2 cellular contexts compared by ENCODE assay signal in genomic region chr19:47035495-47036232, GRCh38.
A peak's percentile ranks its signal among the peaks of the same experiment; 100 is the strongest.
TF ChIP-seq lines count a peak whose summit lies in the region.

No MANE protein-coding gene starts in this region.

TF ChIP-seq in HCT116, 20 proteins besides CTCF, POLR2A, EP300 and RAD21 (continued from another document):
- no peak for TF ChIP-seq REST (IDR thresholded peaks at IDR 0.05; ENCODE audit: low read depth)
- TF ChIP-seq EZH2 (IDR thresholded peaks at IDR 0.05), result no peak
- TF ChIP-seq EGR1 (IDR thresholded peaks at IDR 0.05; ENCODE audit: low read depth), result peak; percentile 99
- TF ChIP-seq ZFX (IDR thresholded peaks at IDR 0.05), result no peak
- no peak for TF ChIP-seq TCF7L2 (IDR thresholded peaks at IDR 0.05; ENCODE audit: borderline replicate concordance, extremely low read depth, insufficient read depth, insufficient read length)
- no peak for TF ChIP-seq SRF (IDR thresholded peaks at IDR 0.05; ENCODE audit: low read depth)
- TF ChIP-seq ZNF274 (IDR thresholded peaks at IDR 0.05; ENCODE audit: low read depth, low read length), result no peak
- TF ChIP-seq ELF1 (IDR thresholded peaks at IDR 0.05; ENCODE audit: borderline replicate concordance, low read depth), result no peak
- no peak; the same call in 1 of the 2 replicates for TF ChIP-seq CEBPB (IDR thresholded peaks at IDR 0.05; ENCODE audit: low read depth)
- peak; percentile 49 for TF ChIP-seq JUND (IDR thresholded peaks at IDR 0.05)
- TF ChIP-seq EZH2phosphoT487 (IDR thresholded peaks at IDR 0.05; ENCODE audit: borderline replicate concordance), result no peak
- TF ChIP-seq POLR2AphosphoS5 (IDR thresholded peaks at IDR 0.05; ENCODE audit: low read depth, low read length), result peak; percentile 72
- TF ChIP-seq FOSL1 (IDR thresholded peaks at IDR 0.05; ENCODE audit: low read depth), result peak; percentile 47; the same call in 1 of the 2 replicates
- TF ChIP-seq MAX (IDR thresholded peaks at IDR 0.05), result peak; percentile 69
TF ChIP-seq in HCT116: peak in this region for 7.

TF ChIP-seq in SK-N-SH, 30 proteins besides CTCF, POLR2A, EP300 and RAD21 (continued from another document):
- peak; percentile 3; the same call in 1 of the 2 replicates for TF ChIP-seq FOSL2 (IDR thresholded peaks at IDR 0.05; ENCODE audit: borderline replicate concordance, low read depth)
- TF ChIP-seq YY1 (IDR thresholded peaks at IDR 0.05; ENCODE audit: low read depth), result 0 out of 2 replicates have a peak, but pooled peaks have one; percentile 0
- TF ChIP-seq REST (IDR thresholded peaks at IDR 0.05; ENCODE audit: low read depth, low read length), result no peak
- no peak for TF ChIP-seq TEAD4 (IDR thresholded peaks at IDR 0.05; ENCODE audit: borderline replicate concordance, insufficient read depth)
- TF ChIP-seq IRF3 (IDR thresholded peaks at IDR 0.05; ENCODE audit: low read depth, low read length), result no peak
- TF ChIP-seq MAX (IDR thresholded peaks at IDR 0.05; ENCODE audit: low read depth), result 0 out of 2 replicates have a peak, but pooled peaks have one; percentile 19
- TF ChIP-seq SMC3 (IDR thresholded peaks at IDR 0.05; ENCODE audit: low read depth, low read length), result peak; percentile 50
- TF ChIP-seq MXI1 (IDR thresholded peaks at IDR 0.05; ENCODE audit: low read depth, low read length), result peak; percentile 54; the same call in 1 of the 2 replicates
- TF ChIP-seq, protein P1, sequence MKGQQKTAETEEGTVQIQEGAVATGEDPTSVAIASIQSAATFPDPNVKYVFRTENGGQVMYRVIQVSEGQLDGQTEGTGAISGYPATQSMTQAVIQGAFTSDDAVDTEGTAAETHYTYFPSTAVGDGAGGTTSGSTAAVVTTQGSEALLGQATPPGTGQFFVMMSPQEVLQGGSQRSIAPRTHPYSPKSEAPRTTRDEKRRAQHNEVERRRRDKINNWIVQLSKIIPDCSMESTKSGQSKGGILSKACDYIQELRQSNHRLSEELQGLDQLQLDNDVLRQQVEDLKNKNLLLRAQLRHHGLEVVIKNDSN (IDR thresholded peaks at IDR 0.05; ENCODE audit: borderline replicate concordance, low read depth), result no peak
- no peak for TF ChIP-seq RFX5 (IDR thresholded peaks at IDR 0.05; ENCODE audit: low read length)
- no peak for TF ChIP-seq POLR2AphosphoS5 (IDR thresholded peaks at IDR 0.05; ENCODE audit: low read depth, low read length)
- peak; percentile 49; the same call in 1 of the 2 replicates for TF ChIP-seq PBX3 (IDR thresholded peaks at IDR 0.05)
- TF ChIP-seq FOXM1 (IDR thresholded peaks at IDR 0.05; ENCODE audit: low read depth), result no peak
- no peak for TF ChIP-seq ELF1 (IDR thresholded peaks at IDR 0.05)
- no peak for TF ChIP-seq ZBTB33 (IDR thresholded peaks at IDR 0.05; ENCODE audit: borderline replicate concordance, low read depth)
- no peak for TF ChIP-seq RXRA (IDR thresholded peaks at IDR 0.05; ENCODE audit: borderline replicate concordance, low read depth)
TF ChIP-seq in SK-N-SH: peak in this region for 8.
